ENCODE assay signal across 8 cellular contexts in the genomic region with DNA sequence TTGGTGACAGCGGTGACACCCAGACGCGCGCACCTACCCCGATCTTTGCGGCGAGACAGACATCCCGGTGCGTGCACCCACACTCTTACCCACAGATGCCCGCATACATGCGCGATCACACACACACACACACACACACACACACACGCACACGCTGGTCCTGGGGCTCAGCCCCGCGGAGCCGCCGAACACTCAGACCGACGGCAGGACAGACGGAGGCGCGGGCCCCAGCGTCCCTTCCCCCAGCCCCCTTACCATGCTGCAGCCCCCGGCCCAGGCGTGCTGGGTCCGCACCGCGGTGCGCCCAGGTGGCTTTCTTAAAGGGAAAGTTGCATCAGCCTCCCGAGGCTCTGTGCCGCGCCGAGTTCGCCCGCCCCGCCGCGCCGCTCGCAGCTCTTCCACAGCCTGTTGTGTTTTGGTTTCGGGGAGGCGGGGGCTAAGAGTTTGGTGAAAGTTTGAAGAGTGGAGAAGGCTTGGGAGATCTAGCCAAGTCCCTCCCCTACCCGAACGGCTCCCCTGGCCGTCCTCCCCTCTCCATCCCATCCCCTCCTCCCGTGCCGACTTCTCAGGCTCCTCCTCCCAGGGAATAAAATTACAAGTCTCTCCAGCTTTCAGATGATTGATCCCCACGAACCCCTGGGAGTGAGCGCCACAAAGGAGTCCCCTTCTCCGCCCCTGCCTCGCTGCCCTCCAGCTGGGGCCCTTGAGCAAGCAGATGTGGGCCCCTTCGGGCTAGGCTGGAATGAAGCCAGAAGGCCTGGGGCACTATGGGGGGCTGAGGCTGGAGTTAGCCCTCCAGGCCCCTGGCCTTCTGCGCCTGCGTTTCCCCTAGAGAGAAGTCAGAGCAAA. TPM values are rescaled to one million over a fixed set of nuclear protein-coding genes. Genes with fewer than 3 reads are reported as not detected.
A peak's percentile ranks its signal among the peaks of the same experiment; 100 is the strongest.
DNase-seq lines count a peak whose midpoint lies in the region; ATAC-seq lines count a peak whose summit lies in the region.

A gene (minus strand): TSS at position 412 of the 849 bp plus-strand sequence. CDS start 7,185 bp downstream, outside the sequence.

- in situ Hi-C loops in Caki2 (cut with HindIII; ENCODE audit: low pct_unique_long_range_greater_than_20kb, low sequenced_read_pairs) = no loop called here

- ATAC-seq in stimulated activated effector memory CD8-positive, alpha-beta T cell treated with anti-CD3 and anti-CD28 coated beads, Interleukin-12 subunit alpha, Interleukin-12 subunit beta, amount 100 ng/mL, for 72 hours = no peak
- ATAC-seq in HG02884 (IDR thresholded peaks at IDR 0.05; ENCODE audit: unreplicated experiment) = no peak

- H3K36me3 ChIP-seq in effector memory CD4-positive, alpha-beta T cell (ENCODE audit: control insufficient read depth, insufficient read depth, low read length) = no peaks in the 10 kb centered on the region

- peaks cover 13% of the 10 kb centered on the region for H3K4me1 ChIP-seq in effector memory CD4-positive, alpha-beta T cell (ENCODE audit: control insufficient read depth, insufficient read depth, low read length, poor library complexity, severe bottlenecking)

- H3K9me3 Mint-ChIP-seq in activated CD4-positive, alpha-beta memory T cell treated with anti-CD3 and anti-CD28 coated beads, Interleukin-2, amount 10 ng/mL, durations not matched to agents 7 days and 5 days = no peaks in the 10 kb centered on the region
- no peaks in the 10 kb centered on the region for H3K9me3 Mint-ChIP-seq in stimulated activated effector memory CD8-positive, alpha-beta T cell treated with anti-CD3 and anti-CD28 coated beads, Interleukin-12 subunit alpha, Interleukin-12 subunit beta, amount 100 ng/mL, for 72 hours

- H3K27ac ChIP-seq in effector memory CD4-positive, alpha-beta T cell (ENCODE audit: insufficient read depth, low read length, poor library complexity, severe bottlenecking) = peak within 1 kb of the TSS; percentile 85

- H3K4me3 ChIP-seq in effector memory CD4-positive, alpha-beta T cell (ENCODE audit: insufficient read depth, low read depth, low read length, poor library complexity, severe bottlenecking) = peak within 1 kb of the TSS; percentile 84

- CTCF ChIA-PET in activated CD4-positive, alpha-beta memory T cell treated with anti-CD3 and anti-CD28 coated beads, Interleukin-2, amount 10 ng/mL, durations not matched to agents 7 days and 5 days (lab: Charles Lee) = interaction anchor here (0.6 to 5.0 kb wide), 3 partner anchors 16 to 840 kb away, joined by 3 to 30 read pairs (median 16); no protein-coding TSS in a partner anchor

- H3K36me3 Mint-ChIP-seq in activated CD4-positive, alpha-beta memory T cell treated with anti-CD3 and anti-CD28 coated beads, Interleukin-2, amount 10 ng/mL, durations not matched to agents 7 days and 5 days (ENCODE audit: low read depth) = no peaks in the 10 kb centered on the region
- peaks cover 12% of the 10 kb centered on the region for H3K36me3 Mint-ChIP-seq in stimulated activated effector memory CD8-positive, alpha-beta T cell treated with anti-CD3 and anti-CD28 coated beads, Interleukin-12 subunit alpha, Interleukin-12 subunit beta, amount 100 ng/mL, for 72 hours

- no peaks in the 10 kb centered on the region for H3K9me3 ChIP-seq in effector memory CD4-positive, alpha-beta T cell (ENCODE audit: control insufficient read depth, low read length)

- no peaks in the 10 kb centered on the region for H3K27me3 Mint-ChIP-seq in activated CD4-positive, alpha-beta memory T cell treated with anti-CD3 and anti-CD28 coated beads, Interleukin-2, amount 10 ng/mL, durations not matched to agents 7 days and 5 days

- no peaks in the 10 kb centered on the region for H3K27me3 ChIP-seq in effector memory CD4-positive, alpha-beta T cell (replicated peaks; ENCODE audit: control insufficient read depth, insufficient read depth, low read length, poor library complexity, severe bottlenecking)

- H3K27ac Mint-ChIP-seq in activated CD4-positive, alpha-beta memory T cell treated with anti-CD3 and anti-CD28 coated beads, Interleukin-2, amount 10 ng/mL, durations not matched to agents 7 days and 5 days = peak within 1 kb of the TSS; percentile 31
- peak within 1 kb of the TSS; percentile 80 for H3K27ac Mint-ChIP-seq in stimulated activated effector memory CD8-positive, alpha-beta T cell treated with anti-CD3 and anti-CD28 coated beads, Interleukin-12 subunit alpha, Interleukin-12 subunit beta, amount 100 ng/mL, for 72 hours

- DNase-seq in Caki2 (ENCODE audit: low read depth) = peak; percentile 45
- DNase-seq in NAMALWA (ENCODE audit: low spot score) = peak; percentile 73
- peak; percentile 54 for DNase-seq in activated CD4-positive, alpha-beta memory T cell treated with anti-CD3 and anti-CD28 coated beads, Interleukin-2, amount 10 ng/mL, durations not matched to agents 7 days and 5 days
- DNase-seq in effector memory CD4-positive, alpha-beta T cell = peak; percentile 43 to 58 (median 54)
- peak; percentile 51 for DNase-seq in midbrain (lab: John Stamatoyannopoulos, UW)
- DNase-seq in stimulated activated effector memory CD8-positive, alpha-beta T cell treated with anti-CD3 and anti-CD28 coated beads, Interleukin-12 subunit alpha, Interleukin-12 subunit beta, amount 100 ng/mL, for 72 hours (ENCODE audit: low spot score in 2 of 2) = no peak
- DNase-seq in NOMO-1 treated with DMSO at 0.1 percent for 48 hours (lab: John Stamatoyannopoulos, UW; ENCODE audit: unreplicated experiment) = no peak

- peak within 1 kb of the TSS; percentile 85 for H3K4me3 Mint-ChIP-seq in activated CD4-positive, alpha-beta memory T cell treated with anti-CD3 and anti-CD28 coated beads, Interleukin-2, amount 10 ng/mL, durations not matched to agents 7 days and 5 days
- peak within 1 kb of the TSS; percentile 90 for H3K4me3 Mint-ChIP-seq in stimulated activated effector memory CD8-positive, alpha-beta T cell treated with anti-CD3 and anti-CD28 coated beads, Interleukin-12 subunit alpha, Interleukin-12 subunit beta, amount 100 ng/mL, for 72 hours

- POLR2A ChIA-PET in activated CD4-positive, alpha-beta memory T cell treated with anti-CD3 and anti-CD28 coated beads, Interleukin-2, amount 10 ng/mL, durations not matched to agents 7 days and 5 days (lab: Charles Lee) = interaction anchor here (0.6 to 1.7 kb wide), 5 partner anchors 10 to 600 kb away, joined by 3 to 6 read pairs (median 3); a partner anchor contains a TSS

- peaks cover 32% of the 10 kb centered on the region for H3K4me1 Mint-ChIP-seq in activated CD4-positive, alpha-beta memory T cell treated with anti-CD3 and anti-CD28 coated beads, Interleukin-2, amount 10 ng/mL, durations not matched to agents 7 days and 5 days
- peaks cover 36% of the 10 kb centered on the region for H3K4me1 Mint-ChIP-seq in stimulated activated effector memory CD8-positive, alpha-beta T cell treated with anti-CD3 and anti-CD28 coated beads, Interleukin-12 subunit alpha, Interleukin-12 subunit beta, amount 100 ng/mL, for 72 hours

RNA-seq across cellular contexts. Expression of the gene that starts here (rescaled TPM):
- 0.20 TPM in 1 of 2 replicates, not detected in the other for total RNA-seq in Caki2 (2014; rRNA removed; shearing (Covaris generic); ENCODE audit: low replicate concordance)
- 1 to 10 TPM; 4.8 to 5.7 TPM for total RNA-seq in activated CD4-positive, alpha-beta memory T cell treated with anti-CD3 and anti-CD28 coated beads, Interleukin-2, amount 10 ng/mL, durations not matched to agents 7 days and 5 days

Comparison
In these comparisons a context has a peak if more than half of its experiments do, and no peak if none do; other contexts are left out.
1. Peak in DNase-seq in Caki2; RNA of the gene not detected or under 1 TPM.
2. DNase-seq: peak in NAMALWA (single experiment), activated CD4-positive, alpha-beta memory T cell treated with anti-CD3 and anti-CD28 coated beads, Interleukin-2, amount 10 ng/mL, durations not matched to agents 7 days and 5 days (single experiment), effector memory CD4-positive, alpha-beta T cell (3 of 3) and midbrain (single experiment); none in stimulated activated effector memory CD8-positive, alpha-beta T cell treated with anti-CD3 and anti-CD28 coated beads, Interleukin-12 subunit alpha, Interleukin-12 subunit beta, amount 100 ng/mL, for 72 hours (0 of 2) and NOMO-1 treated with DMSO at 0.1 percent for 48 hours (single experiment).